Comparison of ENCODE assay signal across 1 cellular context in genomic region chr3:52128118-52128683, GRCh38.
TF ChIP-seq lines count a peak whose summit lies in the region.

No MANE protein-coding gene starts in this region.

TF ChIP-seq in K562, 482 proteins besides CTCF, POLR2A, EP300 and RAD21 (continued from another document and continues in another):
- peak; percentile 23; the same call in 1 of the 2 replicates for TF ChIP-seq VEZF1 (CRISPR knock-in tag; IDR thresholded peaks at IDR 0.05)
- no peak for TF ChIP-seq RFX5 (IDR thresholded peaks at IDR 0.05; ENCODE audit: low read depth, low read length)
- no peak for TF ChIP-seq MYNN (IDR thresholded peaks at IDR 0.05)
- TF ChIP-seq MYNN (CRISPR knock-in tag; IDR thresholded peaks at IDR 0.05) = no peak
- no peak for TF ChIP-seq ELK3 (CRISPR knock-in tag; IDR thresholded peaks at IDR 0.05)
- TF ChIP-seq PBX2 (CRISPR knock-in tag; IDR thresholded peaks at IDR 0.05; ENCODE audit: low read depth) = no peak
- no peak for TF ChIP-seq PBX2 (tag; conservative IDR thresholded peaks at IDR 0.05; ENCODE audit: low read depth)
- no peak for TF ChIP-seq ZNF398 (CRISPR knock-in tag; IDR thresholded peaks at IDR 0.05)
- no peak for TF ChIP-seq PTBP1 (IDR thresholded peaks at IDR 0.05; ENCODE audit: low read depth, low read length)
- TF ChIP-seq TSHZ1 (CRISPR knock-in tag; IDR thresholded peaks at IDR 0.05) = no peak
- TF ChIP-seq CHD7 (IDR thresholded peaks at IDR 0.05; ENCODE audit: low read depth, low read length) = no peak
- no peak for TF ChIP-seq TGIF2 (CRISPR knock-in tag; IDR thresholded peaks at IDR 0.05)
- TF ChIP-seq PHF8 (IDR thresholded peaks at IDR 0.05; ENCODE audit: borderline replicate concordance, low read length) = no peak; the same call in 1 of the 2 replicates
- TF ChIP-seq E2F6 (IDR thresholded peaks at IDR 0.05; ENCODE audit: borderline replicate concordance in 1 of 2, extremely low read depth in 1 of 2, insufficient read depth in 1 of 2, insufficient read length in 1 of 2, low read depth in 1 of 2, low read length in 1 of 2, poor library complexity in 1 of 2, severe bottlenecking in 1 of 2) = peak in 1 of 2 experiments; percentile 15
- TF ChIP-seq CTBP1 (IDR thresholded peaks at IDR 0.05; ENCODE audit: borderline replicate concordance) = peak; percentile 85
- 0 out of 2 replicates have a peak, but pooled peaks have one; percentile 49 for TF ChIP-seq ZBTB9 (CRISPR knock-in tag; IDR thresholded peaks at IDR 0.05)
- TF ChIP-seq MIER1 (IDR thresholded peaks at IDR 0.05; ENCODE audit: low read depth) = no peak
- TF ChIP-seq ARID1B (IDR thresholded peaks at IDR 0.05) = peak; percentile 75
- no peak for TF ChIP-seq ZSCAN29 (IDR thresholded peaks at IDR 0.05)
- no peak for TF ChIP-seq HNRNPH1 (optimal IDR thresholded peaks at IDR 0.05; ENCODE audit: low read depth, low read length)
- TF ChIP-seq ZNF408 (CRISPR knock-in tag; IDR thresholded peaks at IDR 0.05; ENCODE audit: low read depth) = no peak
- no peak for TF ChIP-seq HCFC1 (IDR thresholded peaks at IDR 0.05; ENCODE audit: low read depth, low read length)
- peak; percentile 97 for TF ChIP-seq ZNF263 (CRISPR knock-in tag; IDR thresholded peaks at IDR 0.05; ENCODE audit: borderline replicate concordance)
- no peak; the same call in 1 of the 2 replicates for TF ChIP-seq ZBTB2 (IDR thresholded peaks at IDR 0.05)
